In the genomic region with DNA sequence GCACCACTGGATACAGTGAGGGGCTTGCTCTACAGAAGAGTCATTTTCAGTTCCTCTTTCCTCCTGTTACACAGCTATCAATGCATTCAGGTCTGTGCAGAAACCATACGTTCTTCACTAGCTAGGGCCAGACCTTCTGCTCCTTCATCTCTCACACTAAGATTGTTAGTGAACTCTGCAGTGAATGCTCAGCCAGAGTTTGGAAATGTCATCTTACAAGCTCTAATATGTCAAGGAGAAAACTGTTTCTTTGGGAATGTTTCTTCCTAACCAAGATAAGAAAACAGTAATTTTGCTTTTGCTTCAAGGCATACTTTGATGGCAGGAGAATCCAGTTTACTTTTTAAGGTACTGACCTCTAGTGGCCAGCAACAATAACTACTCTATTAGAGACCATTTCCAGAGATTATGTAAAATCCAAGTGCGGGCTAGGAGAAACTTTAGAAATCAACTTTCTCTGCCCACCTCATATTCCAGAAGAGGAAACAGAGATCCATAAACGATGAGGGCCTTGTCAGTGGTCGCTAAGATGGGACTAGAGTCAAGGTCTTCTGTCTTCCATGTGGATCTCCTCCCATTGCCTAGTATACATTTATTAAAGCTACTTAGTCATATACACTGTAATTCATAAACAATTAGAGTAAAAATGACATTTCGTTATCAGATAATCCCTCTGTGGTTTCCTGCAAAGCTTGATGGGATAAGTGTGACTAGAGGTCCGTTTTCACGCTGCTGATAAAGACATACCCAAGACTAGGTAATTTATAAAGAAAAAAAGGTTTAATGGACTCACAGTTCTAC, we compare ENCODE assay signal across 8 cellular contexts. TPM values are rescaled to one million over a fixed set of nuclear protein-coding genes. Genes with fewer than 3 reads are reported as not detected.
A peak's percentile ranks its signal among the peaks of the same experiment; 100 is the strongest.
DNase-seq lines count a peak whose midpoint lies in the region; ATAC-seq and TF ChIP-seq lines count a peak whose summit lies in the region.

No MANE protein-coding gene starts in this region.

- no peaks in the 10 kb centered on the region for H3K4me1 ChIP-seq in HEK293 (ENCODE audit: control insufficient read depth, insufficient read depth, low read length)

- ATAC-seq in Right ventricle myocardium superior (ENCODE audit: poor library complexity) = peak; percentile 84
- ATAC-seq in sciatic nerve = peak; percentile 72

- POLR2A ChIA-PET in HEK293 (lab: Yijun Ruan, JAX) = no interaction called here

- CTCF ChIA-PET in HEK293 (lab: Yijun Ruan, JAX) = interaction anchor here (0.5 to 4.3 kb wide), 20 partner anchors 10 to 1525 kb away, joined by 3 to 27 read pairs (median 4); partner anchors contain the start of gene CC2D2A

- no peaks in the 10 kb centered on the region for H3K9me3 ChIP-seq in HEK293 (ENCODE audit: control insufficient read depth, insufficient read depth, low read depth, low read length)

- intact Hi-C loops in Right ventricle myocardium superior (cut with DNase I) = loop anchor here (5.0 kb wide), 1 partner anchor 225 kb away; no protein-coding TSS in a partner anchor
- intact Hi-C loops in sciatic nerve (cut with DNase I) = no loop called here

- H3K4me3 ChIP-seq in HEK293 (ENCODE audit: low read depth, low read length) = no peak overlapping the region

- H3K36me3 ChIP-seq in HEK293 (ENCODE audit: control insufficient read depth in 2 of 2, insufficient read depth in 1 of 2, low read length in 2 of 2) = no peaks in the 10 kb centered on the region

- H3K27ac ChIP-seq in HEK293 (ENCODE audit: extremely low read depth, low read depth, low read length) (no peak overlapping the region), VCaP (no peak overlapping the region)

- peak; percentile 35 for DNase-seq in A172 (ENCODE audit: low spot score)
- peak; percentile 29 for DNase-seq in GM10266 (ENCODE audit: extremely low spot score)
- peak; percentile 49 for DNase-seq in LoVo (ENCODE audit: low spot score)
- DNase-seq in Right ventricle myocardium superior = no peak
- DNase-seq in sciatic nerve (ENCODE audit: low spot score) = no peak
- no peak for DNase-seq in activated naive CD4-positive, alpha-beta T cell (lab: John Stamatoyannopoulos, UW)

- peak; percentile 71 for TF ChIP-seq CTCF in GM10266 (IDR thresholded peaks at IDR 0.05; ENCODE audit: control insufficient read depth, insufficient read depth, low read depth, missing control alignments)
- no peak for TF ChIP-seq CTCF in HEK293 (tag by site-specific recombination; IDR thresholded peaks at IDR 0.05)
- TF ChIP-seq CTCF in VCaP (conservative IDR thresholded peaks at IDR 0.05) = peak; percentile 79

TF ChIP-seq in HEK293, 187 proteins besides CTCF, POLR2A, EP300 and RAD21:
- TF ChIP-seq ZNF654 (tag by site-specific recombination; IDR thresholded peaks at IDR 0.05; ENCODE audit: low read depth) (peak; percentile 62), ATF2 (tag by site-specific recombination; IDR thresholded peaks at IDR 0.05; ENCODE audit: low read depth) (no peak), YY2 (tag by site-specific recombination; IDR thresholded peaks at IDR 0.05) (no peak), ZSCAN16 (tag by site-specific recombination; IDR thresholded peaks at IDR 0.05) (no peak)

RNA-seq across cellular contexts. Expression of gene CC2D2A, which starts 12.1 kb away (rescaled TPM):
- 6.4 and 16.1 TPM in 2 replicates for total RNA-seq in A172 (2014; rRNA removed; shearing (Covaris generic))
- 6.7 TPM for total RNA-seq in Right ventricle myocardium superior
- total RNA-seq in sciatic nerve = 35.6 TPM

RNA-seq across cellular contexts. Expression of gene C1QTNF7, which starts 29.8 kb away (rescaled TPM):
- not detected in 2 replicates for total RNA-seq in A172 (2014; rRNA removed; shearing (Covaris generic))
- total RNA-seq in Right ventricle myocardium superior (1.9 TPM), sciatic nerve (3.3 TPM)

Comparison
In these comparisons a context has a peak if more than half of its experiments do, and no peak if none do; other contexts are left out.
1. DNase-seq: peak in A172 (single experiment), GM10266 (single experiment) and LoVo (single experiment); none in Right ventricle myocardium superior (single experiment), sciatic nerve (single experiment) and activated naive CD4-positive, alpha-beta T cell (0 of 4).